ENCODE assay signal across 1 cellular context in genomic region chr13:20080377-20081164, GRCh38.
TF ChIP-seq lines count a peak whose summit lies in the region.

No MANE protein-coding gene starts in this region.

TF ChIP-seq in GM23338, 12 proteins besides CTCF, POLR2A, EP300 and RAD21:
- TF ChIP-seq ZNF462 (CRISPR knock-in tag; IDR thresholded peaks at IDR 0.05) (no peak), REST (IDR thresholded peaks at IDR 0.05; ENCODE audit: unreplicated experiment) (no peak), JUNB (IDR thresholded peaks at IDR 0.05; ENCODE audit: unreplicated experiment) (no peak), POLR2AphosphoS5 (IDR thresholded peaks at IDR 0.05; ENCODE audit: low read depth) (no peak), NANOG (IDR thresholded peaks at IDR 0.05; ENCODE audit: borderline replicate concordance) (no peak), ETS1 (IDR thresholded peaks at IDR 0.05) (no peak), STAT1 (IDR thresholded peaks at IDR 0.05; ENCODE audit: unreplicated experiment) (no peak), ZNF331 (CRISPR knock-in tag; IDR thresholded peaks at IDR 0.05; ENCODE audit: low read depth) (no peak), EZH2 (IDR thresholded peaks at IDR 0.05; ENCODE audit: low read depth, unreplicated experiment) (no peak), CREB1 (CRISPR knock-in tag; IDR thresholded peaks at IDR 0.05; ENCODE audit: low read depth) (no peak), ZNF114 (CRISPR knock-in tag; IDR thresholded peaks at IDR 0.05) (no peak), EZH2phosphoT487 (IDR thresholded peaks at IDR 0.05; ENCODE audit: unreplicated experiment) (no peak)
